ENCODE assay signal across 7 cellular contexts in genomic region chr1:197146108-197147095, GRCh38.
DNase-seq lines count a peak whose midpoint lies in the region; ATAC-seq and TF ChIP-seq lines count a peak whose summit lies in the region.

TSS of gene ASPM (minus strand) at chr1:197146669. CDS start at chr1:197146437, 232 bp downstream.

- H3K27me3 ChIP-seq in rectal smooth muscle tissue (ENCODE audit: control insufficient read depth, insufficient read depth, low read length): no peaks in the 10 kb centered on the region

- no peak for TF ChIP-seq CTCF in astrocyte of the cerebellum (IDR thresholded peaks at IDR 0.05; ENCODE audit: low read depth, low read length, missing control alignments)

- H3K4me3 ChIP-seq in astrocyte of the cerebellum (ENCODE audit: low read depth, low read length): peak within 1 kb of the TSS; percentile 67
- peak within 1 kb of the TSS; percentile 81 for H3K4me3 ChIP-seq in rectal smooth muscle tissue (ENCODE audit: low read length)

- H3K9ac ChIP-seq in rectal smooth muscle tissue (ENCODE audit: low read length): no peak within 1 kb of the TSS

- ATAC-seq in GM18511 (IDR thresholded peaks at IDR 0.05; ENCODE audit: unreplicated experiment) (peak; percentile 98), HG03025 (IDR thresholded peaks at IDR 0.05; ENCODE audit: low FRiP score, unreplicated experiment) (peak; percentile 97)

- H3K4me1 ChIP-seq in rectal smooth muscle tissue (ENCODE audit: control insufficient read depth, insufficient read depth, low read length): no peaks in the 10 kb centered on the region

- no peak within 1 kb of the TSS for H3K27ac ChIP-seq in rectal smooth muscle tissue (ENCODE audit: low read depth, low read length)

- in situ Hi-C loops in astrocyte of the cerebellum (cut with HindIII; ENCODE audit: low sequenced_read_pairs): no loop called here

- H3K36me3 ChIP-seq in rectal smooth muscle tissue (ENCODE audit: control insufficient read depth, insufficient read depth, low read length): no peaks in the 10 kb centered on the region

- DNase-seq in NCI-H2029 treated with DMSO at 0.1 percent for 48 hours (lab: John Stamatoyannopoulos, UW) (peak; percentile 72), T-helper 22 cell (ENCODE audit: low read depth) (peak; percentile 90), astrocyte of the cerebellum (ENCODE audit: low read depth) (peak; percentile 91), hepatic stellate cell (ENCODE audit: low spot score) (peak; percentile 92)
